ENCODE assay signal across 1 cellular context in the genomic region with DNA sequence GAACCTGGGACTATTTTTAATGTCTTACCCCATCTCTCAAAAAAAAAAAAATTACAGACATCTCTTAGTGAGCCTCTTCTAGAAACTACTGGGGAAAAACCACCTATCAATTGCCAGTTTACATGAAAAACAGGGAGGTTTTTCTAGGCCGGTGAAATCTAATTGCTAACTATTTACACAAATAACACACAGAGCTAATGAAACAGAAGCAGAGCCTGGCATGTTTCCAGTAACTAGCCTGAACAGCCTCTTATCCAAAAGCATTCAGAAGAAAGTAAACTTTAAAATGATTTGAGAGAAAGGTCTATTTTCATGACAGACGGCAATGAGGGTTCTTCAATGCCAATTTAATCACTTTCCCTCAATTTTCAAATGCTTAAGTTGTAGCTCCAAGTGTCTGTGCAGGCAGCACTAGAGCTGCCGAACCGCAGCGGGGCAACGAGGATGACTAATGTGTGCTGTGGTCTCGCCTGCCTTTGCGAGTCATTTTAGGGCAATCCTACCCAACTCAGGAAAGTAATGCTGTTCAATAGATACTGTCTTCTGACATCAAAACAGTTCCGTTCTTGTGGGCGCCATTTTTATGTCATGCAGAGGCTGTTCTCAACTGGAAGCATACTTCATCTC.
TF ChIP-seq lines count a peak whose summit lies in the region.

No MANE protein-coding gene starts in this region.

TF ChIP-seq in GM23338, 12 proteins besides CTCF, POLR2A, EP300 and RAD21 (continued from another document):
- TF ChIP-seq, protein P1, sequence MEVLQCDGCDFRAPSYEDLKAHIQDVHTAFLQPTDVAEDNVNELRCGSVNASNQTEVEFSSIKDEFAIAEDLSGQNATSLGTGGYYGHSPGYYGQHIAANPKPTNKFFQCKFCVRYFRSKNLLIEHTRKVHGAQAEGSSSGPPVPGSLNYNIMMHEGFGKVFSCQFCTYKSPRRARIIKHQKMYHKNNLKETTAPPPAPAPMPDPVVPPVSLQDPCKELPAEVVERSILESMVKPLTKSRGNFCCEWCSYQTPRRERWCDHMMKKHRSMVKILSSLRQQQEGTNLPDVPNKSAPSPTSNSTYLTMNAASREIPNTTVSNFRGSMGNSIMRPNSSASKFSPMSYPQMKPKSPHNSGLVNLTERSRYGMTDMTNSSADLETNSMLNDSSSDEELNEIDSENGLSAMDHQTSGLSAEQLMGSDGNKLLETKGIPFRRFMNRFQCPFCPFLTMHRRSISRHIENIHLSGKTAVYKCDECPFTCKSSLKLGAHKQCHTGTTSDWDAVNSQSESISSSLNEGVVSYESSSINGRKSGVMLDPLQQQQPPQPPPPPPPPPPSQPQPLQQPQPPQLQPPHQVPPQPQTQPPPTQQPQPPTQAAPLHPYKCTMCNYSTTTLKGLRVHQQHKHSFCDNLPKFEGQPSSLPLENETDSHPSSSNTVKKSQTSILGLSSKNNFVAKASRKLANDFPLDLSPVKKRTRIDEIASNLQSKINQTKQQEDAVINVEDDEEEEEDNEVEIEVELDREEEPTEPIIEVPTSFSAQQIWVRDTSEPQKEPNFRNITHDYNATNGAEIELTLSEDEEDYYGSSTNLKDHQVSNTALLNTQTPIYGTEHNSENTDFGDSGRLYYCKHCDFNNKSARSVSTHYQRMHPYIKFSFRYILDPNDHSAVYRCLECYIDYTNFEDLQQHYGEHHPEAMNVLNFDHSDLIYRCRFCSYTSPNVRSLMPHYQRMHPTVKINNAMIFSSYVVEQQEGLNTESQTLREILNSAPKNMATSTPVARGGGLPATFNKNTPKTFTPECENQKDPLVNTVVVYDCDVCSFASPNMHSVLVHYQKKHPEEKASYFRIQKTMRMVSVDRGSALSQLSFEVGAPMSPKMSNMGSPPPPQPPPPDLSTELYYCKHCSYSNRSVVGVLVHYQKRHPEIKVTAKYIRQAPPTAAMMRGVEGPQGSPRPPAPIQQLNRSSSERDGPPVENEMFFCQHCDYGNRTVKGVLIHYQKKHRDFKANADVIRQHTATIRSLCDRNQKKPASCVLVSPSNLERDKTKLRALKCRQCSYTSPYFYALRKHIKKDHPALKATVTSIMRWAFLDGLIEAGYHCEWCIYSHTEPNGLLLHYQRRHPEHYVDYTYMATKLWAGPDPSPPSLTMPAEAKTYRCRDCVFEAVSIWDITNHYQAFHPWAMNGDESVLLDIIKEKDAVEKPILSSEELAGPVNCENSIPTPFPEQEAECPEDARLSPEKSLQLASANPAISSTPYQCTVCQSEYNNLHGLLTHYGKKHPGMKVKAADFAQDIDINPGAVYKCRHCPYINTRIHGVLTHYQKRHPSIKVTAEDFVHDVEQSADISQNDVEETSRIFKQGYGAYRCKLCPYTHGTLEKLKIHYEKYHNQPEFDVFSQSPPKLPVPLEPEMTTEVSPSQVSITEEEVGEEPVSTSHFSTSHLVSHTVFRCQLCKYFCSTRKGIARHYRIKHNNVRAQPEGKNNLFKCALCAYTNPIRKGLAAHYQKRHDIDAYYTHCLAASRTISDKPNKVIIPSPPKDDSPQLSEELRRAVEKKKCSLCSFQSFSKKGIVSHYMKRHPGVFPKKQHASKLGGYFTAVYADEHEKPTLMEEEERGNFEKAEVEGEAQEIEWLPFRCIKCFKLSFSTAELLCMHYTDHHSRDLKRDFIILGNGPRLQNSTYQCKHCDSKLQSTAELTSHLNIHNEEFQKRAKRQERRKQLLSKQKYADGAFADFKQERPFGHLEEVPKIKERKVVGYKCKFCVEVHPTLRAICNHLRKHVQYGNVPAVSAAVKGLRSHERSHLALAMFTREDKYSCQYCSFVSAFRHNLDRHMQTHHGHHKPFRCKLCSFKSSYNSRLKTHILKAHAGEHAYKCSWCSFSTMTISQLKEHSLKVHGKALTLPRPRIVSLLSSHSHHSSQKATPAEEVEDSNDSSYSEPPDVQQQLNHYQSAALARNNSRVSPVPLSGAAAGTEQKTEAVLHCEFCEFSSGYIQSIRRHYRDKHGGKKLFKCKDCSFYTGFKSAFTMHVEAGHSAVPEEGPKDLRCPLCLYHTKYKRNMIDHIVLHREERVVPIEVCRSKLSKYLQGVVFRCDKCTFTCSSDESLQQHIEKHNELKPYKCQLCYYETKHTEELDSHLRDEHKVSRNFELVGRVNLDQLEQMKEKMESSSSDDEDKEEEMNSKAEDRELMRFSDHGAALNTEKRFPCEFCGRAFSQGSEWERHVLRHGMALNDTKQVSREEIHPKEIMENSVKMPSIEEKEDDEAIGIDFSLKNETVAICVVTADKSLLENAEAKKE (CRISPR knock-in tag; IDR thresholded peaks at IDR 0.05), result no peak
- TF ChIP-seq POLR2AphosphoS5 (IDR thresholded peaks at IDR 0.05; ENCODE audit: low read depth), result no peak
- no peak for TF ChIP-seq ZNF114 (CRISPR knock-in tag; IDR thresholded peaks at IDR 0.05)
